1 cellular context compared by ENCODE assay signal in the genomic region with DNA sequence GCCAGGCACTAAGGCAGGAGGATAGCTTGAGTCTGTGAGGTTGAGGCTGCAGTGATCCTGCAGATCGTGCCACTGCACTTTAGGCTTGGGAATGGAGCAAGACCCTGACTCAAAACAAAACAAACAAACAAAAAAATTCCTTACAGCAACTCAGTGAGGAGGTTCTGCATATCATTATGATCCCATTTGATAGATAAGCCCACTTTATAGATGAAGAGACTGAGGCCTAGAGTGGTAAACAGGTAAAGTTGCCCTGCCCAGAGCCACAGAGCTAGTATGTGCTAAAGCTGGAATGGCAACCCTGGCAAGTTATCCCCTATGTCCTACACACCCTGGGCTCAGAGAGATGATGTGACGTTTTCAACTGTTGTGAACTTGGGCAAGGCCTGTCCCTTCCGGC.
TF ChIP-seq lines count a peak whose summit lies in the region.

No MANE protein-coding gene starts in this region.

TF ChIP-seq in GM23338, 12 proteins besides CTCF, POLR2A, EP300 and RAD21 (continued from another document):
- no peak for TF ChIP-seq STAT1 (IDR thresholded peaks at IDR 0.05; ENCODE audit: unreplicated experiment)
- no peak for TF ChIP-seq CREB1 (CRISPR knock-in tag; IDR thresholded peaks at IDR 0.05; ENCODE audit: low read depth)
